ENCODE assay signal across 2 cellular contexts in the genomic region with DNA sequence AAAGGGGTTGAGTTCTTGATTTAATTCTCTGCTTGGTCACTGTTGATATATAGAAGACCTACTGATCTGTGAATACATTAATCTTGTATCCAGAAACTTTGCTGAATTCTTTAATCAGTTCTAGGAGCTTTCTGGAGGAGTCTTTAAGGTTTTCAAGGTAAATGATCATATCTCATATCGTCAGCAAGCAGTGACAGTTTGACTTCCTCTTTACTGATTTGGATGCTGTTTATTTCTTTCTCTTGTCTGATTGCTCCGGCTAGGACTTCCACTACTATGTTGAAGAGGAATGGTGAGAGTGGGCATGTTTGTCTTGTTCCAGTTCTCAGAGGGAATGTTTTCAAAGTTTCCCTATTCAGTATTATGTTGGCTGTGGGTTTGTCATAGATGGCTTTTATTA. TPM values are rescaled to one million over a fixed set of nuclear protein-coding genes. Genes with fewer than 3 reads are reported as not detected.
"Had no signal": no experiment of that assay in that cellular context is flagged by ENCODE, and none has a peak within 500 bp of the region (broad histone marks: within the 10 kb centered on the region; RNA-seq: fewer than 3 reads in every experiment).

No MANE protein-coding gene starts in this region.

RNA-seq across cellular contexts. Expression of gene SHC4, which starts 54.4 kb away (rescaled TPM):
- polyA plus RNA-seq: endothelial cell of umbilical vein; naive thymus-derived CD4-positive, alpha-beta T cell had no signal
